Comparison of ENCODE assay signal across 8 cellular contexts in genomic region chr19:58150328-58150921, GRCh38. TPM values are rescaled to one million over a fixed set of nuclear protein-coding genes. Genes with fewer than 3 reads are reported as not detected.
DNase-seq lines count a peak whose midpoint lies in the region; ATAC-seq, FAIRE-seq and TF ChIP-seq lines count a peak whose summit lies in the region.

Gene ZNF329 (minus strand): TSS chr19:58150789. CDS start chr19:58129503, 21,286 bp downstream.

- H3K36me3 ChIP-seq in DND-41 (ENCODE audit: insufficient read depth, low read length) (peaks cover 20% of the 10 kb centered on the region), left ventricle myocardium inferior (peaks cover 9% of the 10 kb centered on the region), upper lobe of left lung (peaks cover 0 to 4% (median 0%) of the 10 kb centered on the region in 4 donors)

- H3K36me3 Mint-ChIP-seq in T-helper 1 cell treated with Interleukin-12 subunit alpha and Interleukin-12 subunit beta and Interleukin-4 antibody, amounts not matched to agents 30 μg/mL and 1 μg/mL, for 36 hours (ENCODE audit: low read depth), result peaks cover 21% of the 10 kb centered on the region
- peaks cover 33% of the 10 kb centered on the region for H3K36me3 Mint-ChIP-seq in progenitor cell of endocrine pancreas (ENCODE audit: insufficient read depth)

- peaks cover 43% of the 10 kb centered on the region for H3K4me1 ChIP-seq in DND-41 (ENCODE audit: insufficient read depth, low read length)
- peaks cover 64% of the 10 kb centered on the region for H3K4me1 ChIP-seq in left ventricle myocardium inferior
- H3K4me1 ChIP-seq in upper lobe of left lung, result peaks cover 11 to 42% (median 20%) of the 10 kb centered on the region in 4 donors

- H3K27me3 ChIP-seq in DND-41 (ENCODE audit: insufficient read depth, low read length, poor library complexity) (no peaks in the 10 kb centered on the region), left ventricle myocardium inferior (ENCODE audit: low read depth) (no peaks in the 10 kb centered on the region), upper lobe of left lung (no peaks in the 10 kb centered on the region)

- peak within 1 kb of the TSS; percentile 77 to 87 for H3K4me3 ChIP-seq in DND-41 (ENCODE audit: low read depth in 1 of 2, low read length in 2 of 2)
- H3K4me3 ChIP-seq in left ventricle myocardium inferior, result peak within 1 kb of the TSS; percentile 99
- peak within 1 kb of the TSS; percentile 79 to 92 (median 84) for H3K4me3 ChIP-seq in upper lobe of left lung

- H4K20me1 ChIP-seq in DND-41 (ENCODE audit: insufficient read depth, low read length), result no peaks in the 10 kb centered on the region

- peak within 1 kb of the TSS; percentile 69 for H3K27ac Mint-ChIP-seq in T-helper 1 cell treated with Interleukin-12 subunit alpha and Interleukin-12 subunit beta and Interleukin-4 antibody, amounts not matched to agents 30 μg/mL and 1 μg/mL, for 36 hours
- H3K27ac Mint-ChIP-seq in progenitor cell of endocrine pancreas, result peak within 1 kb of the TSS; percentile 97

- DNase-seq in DND-41, result peak; percentile 93
- peak; percentile 99 for DNase-seq in H54 (ENCODE audit: insufficient read length, low spot score)
- DNase-seq in NCI-H1092 (lab: John Stamatoyannopoulos, UW), result peak; percentile 65
- DNase-seq in amniotic stem cell (lab: John Stamatoyannopoulos, UW), result peak; percentile 71
- peak; percentile 87 for DNase-seq in left ventricle myocardium inferior
- DNase-seq in progenitor cell of endocrine pancreas (ENCODE audit: low spot score, unreplicated experiment), result peak; percentile 89
- DNase-seq in upper lobe of left lung, result peak; percentile 77 to 97

- TF ChIP-seq CTCF in DND-41 (IDR thresholded peaks at IDR 0.05; ENCODE audit: borderline replicate concordance, extremely low read depth, low read length, poor library complexity, severe bottlenecking) (no peak), left ventricle myocardium inferior (IDR thresholded peaks at IDR 0.05; ENCODE audit: borderline replicate concordance) (peak; percentile 38), progenitor cell of endocrine pancreas (IDR thresholded peaks at IDR 0.05; ENCODE audit: unreplicated experiment) (peak; percentile 8), upper lobe of left lung (IDR thresholded peaks at IDR 0.05) (peak in 3 of 6 experiments; percentile 20 to 50 (median 37))

- peak within 1 kb of the TSS; percentile 79 for H3K4me2 ChIP-seq in DND-41 (ENCODE audit: insufficient read depth, low read length)

- H3K4me3 Mint-ChIP-seq in T-helper 1 cell treated with Interleukin-12 subunit alpha and Interleukin-12 subunit beta and Interleukin-4 antibody, amounts not matched to agents 30 μg/mL and 1 μg/mL, for 36 hours, result peak within 1 kb of the TSS; percentile 83
- peak within 1 kb of the TSS; percentile 84 for H3K4me3 Mint-ChIP-seq in progenitor cell of endocrine pancreas (ENCODE audit: low read depth)

- H3K4me1 Mint-ChIP-seq in T-helper 1 cell treated with Interleukin-12 subunit alpha and Interleukin-12 subunit beta and Interleukin-4 antibody, amounts not matched to agents 30 μg/mL and 1 μg/mL, for 36 hours (ENCODE audit: low read depth), result peaks cover 6% of the 10 kb centered on the region
- peaks cover 11% of the 10 kb centered on the region for H3K4me1 Mint-ChIP-seq in progenitor cell of endocrine pancreas (ENCODE audit: low read depth)

- WGBS in upper lobe of left lung, 2 donors, result 1% methylated on average over 22 to 41 of the region's 62 CpGs

- H3K9me3 ChIP-seq in DND-41 (ENCODE audit: insufficient read depth, low read length, severe bottlenecking) (peaks cover 24% of the 10 kb centered on the region), left ventricle myocardium inferior (replicated peaks) (peaks cover 20% of the 10 kb centered on the region), upper lobe of left lung (peaks cover 11 to 42% (median 36%) of the 10 kb centered on the region in 4 donors)

- H3K9me3 Mint-ChIP-seq in T-helper 1 cell treated with Interleukin-12 subunit alpha and Interleukin-12 subunit beta and Interleukin-4 antibody, amounts not matched to agents 30 μg/mL and 1 μg/mL, for 36 hours, result peaks cover 52% of the 10 kb centered on the region
- peaks cover 21% of the 10 kb centered on the region for H3K9me3 Mint-ChIP-seq in progenitor cell of endocrine pancreas (ENCODE audit: low read depth)

- FAIRE-seq in H54 (lab: Jason Lieb, UNC), result no peak

- TF ChIP-seq EP300 in upper lobe of left lung (IDR thresholded peaks at IDR 0.05), result no peak

- peak within 1 kb of the TSS; percentile 91 for H3K9ac ChIP-seq in DND-41 (ENCODE audit: low read depth, low read length)

- peak within 1 kb of the TSS; percentile 98 for H2AFZ ChIP-seq in DND-41 (ENCODE audit: low read depth, low read length)

- TF ChIP-seq POLR2A in H54 (IDR thresholded peaks at IDR 0.05; ENCODE audit: low read depth, low read length), result peak; percentile 97
- peak in 2 of 4 donors; percentile 28 to 53 for TF ChIP-seq POLR2A in upper lobe of left lung (IDR thresholded peaks at IDR 0.05)

- intact Hi-C loops in left ventricle myocardium inferior (cut with micrococcal nuclease), result no loop called here

- no peaks in the 10 kb centered on the region for H3K27me3 Mint-ChIP-seq in T-helper 1 cell treated with Interleukin-12 subunit alpha and Interleukin-12 subunit beta and Interleukin-4 antibody, amounts not matched to agents 30 μg/mL and 1 μg/mL, for 36 hours (ENCODE audit: low read depth)
- no peaks in the 10 kb centered on the region for H3K27me3 Mint-ChIP-seq in progenitor cell of endocrine pancreas

- peaks cover 58% of the 10 kb centered on the region for H3K79me2 ChIP-seq in DND-41 (ENCODE audit: insufficient read depth, low read length)

- ATAC-seq in DND-41 (ENCODE audit: insufficient read depth, low read depth) (peak; percentile 74), upper lobe of left lung (ENCODE audit: low FRiP score in 2 of 2) (peak; percentile 70 to 78)

- H3K27ac ChIP-seq in DND-41 (ENCODE audit: low read length) (peak within 1 kb of the TSS; percentile 92), left ventricle myocardium inferior (replicated peaks) (peak within 1 kb of the TSS; percentile 92), upper lobe of left lung (peak within 1 kb of the TSS; percentile 81 to 91 (median 84))

RNA-seq across cellular contexts. Expression of gene ZNF329, which starts in this region (rescaled TPM):
- total RNA-seq in left ventricle myocardium inferior (7.8 TPM), progenitor cell of endocrine pancreas (15.3 and 17.0 TPM in 2 replicates), upper lobe of left lung (10 to 100 TPM in 1 of 6 donors, 1 to 10 TPM in 5; 4.9 to 18.4 (median 7.1) TPM)

Comparison
In these comparisons a context has a peak if more than half of its experiments do, and no peak if none do; other contexts are left out.
1. Peak in every context shown above with its lines: DNase-seq, ATAC-seq, H3K4me3 ChIP-seq and H3K27ac ChIP-seq.